8 cellular contexts compared by ENCODE assay signal in genomic region chr6:32127409-32127716, GRCh38. TPM values are rescaled to one million over a fixed set of nuclear protein-coding genes. Genes with fewer than 3 reads are reported as not detected.
A peak's percentile ranks its signal among the peaks of the same experiment; 100 is the strongest.
DNase-seq lines count a peak whose midpoint lies in the region; ATAC-seq, FAIRE-seq and TF ChIP-seq lines count a peak whose summit lies in the region.

No MANE protein-coding gene starts in this region.

- ATAC-seq in K562, result no peak
- ATAC-seq in lung (ENCODE audit: insufficient read depth, low FRiP score), result no peak
- no peak for ATAC-seq in GM19324 (IDR thresholded peaks at IDR 0.05; ENCODE audit: low FRiP score, unreplicated experiment)

- no peak for DNase-seq in activated naive CD4-positive, alpha-beta T cell treated with anti-CD3 and anti-CD28 coated beads for 36 hours
- DNase-seq in activated naive CD4-positive, alpha-beta T cell treated with anti-CD3 and anti-CD28 coated beads, Interleukin-2, amount 50 U/mL, for 16 hours, result no peak
- DNase-seq in K562 (ENCODE audit: extremely low read depth in 1 of 4, low spot score in 3 of 4) (no peak), lung (ENCODE audit: low spot score) (no peak), transverse colon (no peak), A172 (ENCODE audit: low spot score) (no peak), Ammon's horn (ENCODE audit: low spot score) (no peak)

- TF ChIP-seq POLR2A in K562 (conservative IDR thresholded peaks at IDR 0.05), result no peak
- TF ChIP-seq POLR2A in transverse colon (IDR thresholded peaks at IDR 0.05), result no peak

- TF ChIP-seq RAD21 in K562 (CRISPR knock-in tag; conservative IDR thresholded peaks at IDR 0.05 in 1 of 2, IDR thresholded peaks at IDR 0.05 in 1 of 2), result no peak

- H3K9me3 Mint-ChIP-seq in activated naive CD4-positive, alpha-beta T cell treated with anti-CD3 and anti-CD28 coated beads for 36 hours, result no peaks in the 10 kb centered on the region

- intact Hi-C loops in activated naive CD4-positive, alpha-beta T cell treated with anti-CD3 and anti-CD28 coated beads for 36 hours (cut with micrococcal nuclease), result loop anchor here (5.0 kb wide), 1 partner anchor 1445 kb away; no protein-coding TSS in a partner anchor
- intact Hi-C loops in K562 (cut with micrococcal nuclease), result no loop called here
- intact Hi-C loops in transverse colon (cut with DNase I; ENCODE audit: low total_unique reads), result no loop called here

- H2AFZ ChIP-seq in K562 (ENCODE audit: low read depth, low read length), result peak overlapping the region; percentile 94; the same call in 1 of the 2 replicates

- FAIRE-seq in K562 (lab: Jason Lieb, UNC), result no peak

- H3K4me1 ChIP-seq in K562 (replicated peaks in 1 of 2; ENCODE audit: control insufficient read depth in 2 of 2, insufficient read depth in 2 of 2, low read length in 2 of 2) (peaks cover 30 to 32% of the 10 kb centered on the region in 2 experiments), lung (ENCODE audit: control insufficient read depth in 2 of 2, insufficient read depth in 2 of 2, low read length in 2 of 2) (peaks cover 13 to 14% of the 10 kb centered on the region in 2 donors), transverse colon (peaks cover 24 to 31% (median 26%) of the 10 kb centered on the region in 4 donors)

- peak overlapping the region; percentile 90 to 94 for H3K9ac ChIP-seq in K562 (ENCODE audit: insufficient read depth in 1 of 2, low read depth in 2 of 2, low read length in 2 of 2)

- H3K9me1 ChIP-seq in K562 (ENCODE audit: control insufficient read depth, insufficient read depth, low read length), result no peaks in the 10 kb centered on the region

- H3K27ac Mint-ChIP-seq in activated naive CD4-positive, alpha-beta T cell treated with anti-CD3 and anti-CD28 coated beads for 36 hours, result peak overlapping the region; percentile 95

- H3K27me3 ChIP-seq in K562 (ENCODE audit: control insufficient read depth in 2 of 2, insufficient read depth in 2 of 2, low read length in 2 of 2) (no peaks in the 10 kb centered on the region), lung (ENCODE audit: control insufficient read depth, insufficient read depth) (no peaks in the 10 kb centered on the region), transverse colon (no peaks in the 10 kb centered on the region)

- no peaks in the 10 kb centered on the region for H3K27me3 Mint-ChIP-seq in activated naive CD4-positive, alpha-beta T cell treated with anti-CD3 and anti-CD28 coated beads for 36 hours (ENCODE audit: low read depth)

- peaks cover 39% of the 10 kb centered on the region for H3K79me2 ChIP-seq in K562 (ENCODE audit: control insufficient read depth, insufficient read depth, low read length)

- H3K27ac ChIP-seq in K562 (ENCODE audit: extremely low read depth, low read depth, low read length) (peak overlapping the region; percentile 86), lung (ENCODE audit: low read depth in 1 of 2, low read length in 1 of 2) (peak overlapping the region in 1 of 2 donors; percentile 96), transverse colon (peak overlapping the region; percentile 86 to 91 (median 88))

- H3K36me3 Mint-ChIP-seq in activated naive CD4-positive, alpha-beta T cell treated with anti-CD3 and anti-CD28 coated beads for 36 hours (ENCODE audit: low read depth), result peaks cover 9% of the 10 kb centered on the region

- H3K9me3 ChIP-seq in K562 (replicated peaks; ENCODE audit: control insufficient read depth, insufficient read depth, low read depth, low read length) (no peaks in the 10 kb centered on the region), lung (ENCODE audit: control insufficient read depth in 2 of 2, insufficient read depth in 1 of 2, low read length in 1 of 2) (no peaks in the 10 kb centered on the region), transverse colon (no peaks in the 10 kb centered on the region)

- H3K36me3 ChIP-seq in K562 (ENCODE audit: control insufficient read depth, insufficient read depth, low read length) (peaks cover 42% of the 10 kb centered on the region; the same call in 2 of the 3 replicates), lung (ENCODE audit: control insufficient read depth in 2 of 2, insufficient read depth in 2 of 2, low read length in 2 of 2) (peaks cover 0 to 13% of the 10 kb centered on the region in 2 donors), transverse colon (peaks cover 0 to 18% (median 3%) of the 10 kb centered on the region in 4 donors)

- no TSS peak for BruUV-seq in K562 (replicated peaks; lab: Mats Ljungman, UMichigan)

- WGBS in K562 (ENCODE audit: insufficient coverage, low coverage, missing lambda C conversion rate), result 3% methylated on average over 9 of the region's 9 CpGs
- 4 to 10% methylated on average over 9 of the region's 9 CpGs for WGBS in lung, 2 donors
- WGBS in transverse colon (ENCODE audit: low coverage in 1 of 2), 2 donors, result 4 to 8% methylated on average over 4 to 8 of the region's 9 CpGs

- in situ Hi-C loops in K562 (cut with MboI) (no loop called here), transverse colon (cut with MboI; ENCODE audit: low pct_ligation_motif_present in 1 of 4, low pct_unique_long_range_greater_than_20kb in 1 of 4, low sequenced_read_pairs in 3 of 4) (no loop called here)

- POLR2A ChIA-PET in K562 (lab: Yijun Ruan, JAX), result interaction anchor here (0.8 to 3.9 kb wide), 7 partner anchors 9 to 77 kb away, joined by 3 to 20 read pairs (median 7); partner anchors contain the start of gene RNF5

- CTCF ChIA-PET in activated naive CD4-positive, alpha-beta T cell treated with anti-CD3 and anti-CD28 coated beads for 36 hours (lab: Charles Lee), result interaction anchor here (0.6 to 3.7 kb wide), 2 partner anchors 9 to 32 kb away, joined by 4 to 25 read pairs; no protein-coding TSS in a partner anchor
- CTCF ChIA-PET in K562 (lab: Yijun Ruan, JAX; ENCODE audit: low intra/inter-chr PET ratio), result no interaction called here

- no peaks in the 10 kb centered on the region for H4K20me1 ChIP-seq in K562 (replicated peaks; ENCODE audit: control insufficient read depth, insufficient read depth, low read length)

- peak overlapping the region; percentile 99 for H3K4me2 ChIP-seq in K562 (ENCODE audit: insufficient read depth, low read length)

- TF ChIP-seq EP300 in K562 (IDR thresholded peaks at IDR 0.05; ENCODE audit: low read length) (no peak), transverse colon (IDR thresholded peaks at IDR 0.05; ENCODE audit: low read depth) (no peak)

- peaks cover 43% of the 10 kb centered on the region for H3K4me1 Mint-ChIP-seq in activated naive CD4-positive, alpha-beta T cell treated with anti-CD3 and anti-CD28 coated beads for 36 hours (ENCODE audit: low read depth)

- TF ChIP-seq CTCF in K562 (IDR thresholded peaks at IDR 0.05 in 2 of 3, conservative IDR thresholded peaks at IDR 0.05 in 1 of 3; ENCODE audit: insufficient read depth in 2 of 3, low read depth in 1 of 3, low read length in 3 of 3) (no peak), lung (IDR thresholded peaks at IDR 0.05; ENCODE audit: control extremely low read depth, extremely low read depth) (no peak), transverse colon (IDR thresholded peaks at IDR 0.05) (no peak)

- H3K4me3 Mint-ChIP-seq in activated naive CD4-positive, alpha-beta T cell treated with anti-CD3 and anti-CD28 coated beads for 36 hours, result peak overlapping the region; percentile 100

- H3K4me3 ChIP-seq in K562, result peak overlapping the region; percentile 91
- H3K4me3 ChIP-seq in lung, result peak overlapping the region; percentile 98
- H3K4me3 ChIP-seq in transverse colon, result peak overlapping the region; percentile 62 to 82 (median 73)

RNA-seq across cellular contexts. Expression of gene ATF6B, which starts 0.7 kb away (rescaled TPM):
- 10 to 100 TPM; 68.2 to 69.4 TPM for total RNA-seq in activated naive CD4-positive, alpha-beta T cell treated with anti-CD3 and anti-CD28 coated beads for 36 hours
- 189 and 474 TPM in 2 replicates for total RNA-seq in K562 (2011; cell fraction: chromatin; rRNA removed; ENCODE audit: low replicate concordance)
- total RNA-seq in K562 (2011; cell fraction: nucleolus; rRNA removed), result 248 and 265 TPM in 2 replicates
- 205 and 216 TPM in 2 replicates for total RNA-seq in K562 (2011; cell fraction: nucleoplasm; rRNA removed)
- total RNA-seq in K562 (2014; rRNA removed) (22.7 and 25.4 TPM in 2 replicates), K562 (2014; rRNA removed; fragmentation: Illumina TruSeq; extraction: Trizol) (15.6 and 21.5 TPM in 2 replicates), K562 (2015; rRNA removed; fragmentation: Illumina TruSeq; extraction: Trizol) (30.5 and 31.7 TPM in 2 replicates), K562 (2021) (83.6 and 89.7 TPM in 2 replicates), lung (100 to 1,000 TPM in 1 of 2 donors, 10 to 100 TPM in 1; 50.3 to 101 TPM), transverse colon (100 to 1,000 TPM in 2 of 4 donors, 10 to 100 TPM in 2; 59.0 to 139 (median 98.5) TPM)
- polyA plus RNA-seq in K562 (2011; rRNA removed) (46.6 and 83.9 TPM in 2 replicates), K562 (2014; fragmentation: Illumina TruSeq; extraction: Trizol) (128 and 131 TPM in 2 replicates), K562 (2014; fragmentation: Nextera tagmentation; extraction: Ambion mirVana) (10 to 100 TPM; 20.7 to 26.1 TPM), K562 (2014; rRNA removed) (88.0 and 103 TPM in 2 replicates), lung (10 to 100 TPM; 50.1 to 74.5 TPM)
- 74.9 and 91.7 TPM in 2 replicates for polyA plus RNA-seq in K562 (2011; cell fraction: cytosol; rRNA removed)
- polyA plus RNA-seq in K562 (2011; cell fraction: nucleus; rRNA removed), result 198 and 250 TPM in 2 replicates
- 138 and 229 TPM in 2 replicates for polyA plus RNA-seq in K562 (2012)
- polyA minus RNA-seq in K562 (2011; rRNA and poly(A)+ RNA removed), result 22.1 and 23.6 TPM in 2 replicates
- polyA minus RNA-seq in K562 (2011; cell fraction: cytosol; rRNA and poly(A)+ RNA removed), result 34.3 and 45.6 TPM in 2 replicates
- 42.9 and 68.4 TPM in 2 replicates for polyA minus RNA-seq in K562 (2011; cell fraction: nucleus; rRNA and poly(A)+ RNA removed)
- 19.9 and 22.2 TPM in 2 replicates for total RNA-seq in A172 (2014; rRNA removed; shearing (Covaris generic))

RNA-seq across cellular contexts. Expression of gene FKBPL, which starts 2.7 kb away (rescaled TPM):
- 1 to 10 TPM; 6.0 to 6.2 TPM for total RNA-seq in activated naive CD4-positive, alpha-beta T cell treated with anti-CD3 and anti-CD28 coated beads for 36 hours
- 7.3 and 12.0 TPM in 2 replicates for total RNA-seq in K562 (2011; cell fraction: chromatin; rRNA removed; ENCODE audit: low replicate concordance)
- total RNA-seq in K562 (2011; cell fraction: nucleolus; rRNA removed), result 8.4 and 12.0 TPM in 2 replicates
- total RNA-seq in K562 (2011; cell fraction: nucleoplasm; rRNA removed), result 7.9 and 8.3 TPM in 2 replicates
- total RNA-seq in K562 (2014; rRNA removed), result 18.8 and 24.3 TPM in 2 replicates
- 18.7 and 23.5 TPM in 2 replicates for total RNA-seq in K562 (2014; rRNA removed; fragmentation: Illumina TruSeq; extraction: Trizol)
- 23.9 and 26.7 TPM in 2 replicates for total RNA-seq in K562 (2015; rRNA removed; fragmentation: Illumina TruSeq; extraction: Trizol)
- total RNA-seq in K562 (2021), result 21.0 and 22.9 TPM in 2 replicates
- polyA plus RNA-seq in K562 (2011; rRNA removed), result 9.0 and 11.5 TPM in 2 replicates
- 7.7 and 12.2 TPM in 2 replicates for polyA plus RNA-seq in K562 (2011; cell fraction: cytosol; rRNA removed)
- 6.2 and 7.7 TPM in 2 replicates for polyA plus RNA-seq in K562 (2011; cell fraction: nucleus; rRNA removed)
- polyA plus RNA-seq in K562 (2012), result 14.2 and 18.6 TPM in 2 replicates
- 22.2 and 23.3 TPM in 2 replicates for polyA plus RNA-seq in K562 (2014; fragmentation: Illumina TruSeq; extraction: Trizol)
- polyA plus RNA-seq in K562 (2014; fragmentation: Nextera tagmentation; extraction: Ambion mirVana), result 10 to 100 TPM; 18.3 to 31.4 TPM
- 20.1 and 20.6 TPM in 2 replicates for polyA plus RNA-seq in K562 (2014; rRNA removed)
- polyA minus RNA-seq in K562 (2011; rRNA and poly(A)+ RNA removed), result 6.1 and 7.3 TPM in 2 replicates
- polyA minus RNA-seq in K562 (2011; cell fraction: cytosol; rRNA and poly(A)+ RNA removed), result 4.6 and 7.4 TPM in 2 replicates
- polyA minus RNA-seq in K562 (2011; cell fraction: nucleus; rRNA and poly(A)+ RNA removed), result 3.9 and 7.9 TPM in 2 replicates
- 1 to 10 TPM; 2.5 to 4.2 TPM for total RNA-seq in lung
- polyA plus RNA-seq in lung, result 1 to 10 TPM; 5.1 to 7.3 TPM
- total RNA-seq in transverse colon, result 1 to 10 TPM in 2 of 4 donors, not detected in 2; 3.0 to 3.3 TPM
- 4.8 and 8.8 TPM in 2 replicates for total RNA-seq in A172 (2014; rRNA removed; shearing (Covaris generic))

RNA-seq across cellular contexts. Expression of gene TNXB, which starts 18.2 kb away (rescaled TPM):
- total RNA-seq in activated naive CD4-positive, alpha-beta T cell treated with anti-CD3 and anti-CD28 coated beads for 36 hours, result 1 to 10 TPM; 2.9 to 4.8 TPM
- 19.6 and 47.4 TPM in 2 replicates for total RNA-seq in K562 (2011; cell fraction: chromatin; rRNA removed; ENCODE audit: low replicate concordance)
- total RNA-seq in K562 (2011; cell fraction: nucleolus; rRNA removed), result 28.9 and 33.2 TPM in 2 replicates
- 21.4 and 27.9 TPM in 2 replicates for total RNA-seq in K562 (2011; cell fraction: nucleoplasm; rRNA removed)
- 28.1 and 35.0 TPM in 2 replicates for total RNA-seq in K562 (2014; rRNA removed)
- 4.2 and 6.1 TPM in 2 replicates for total RNA-seq in K562 (2014; rRNA removed; fragmentation: Illumina TruSeq; extraction: Trizol)
- total RNA-seq in K562 (2015; rRNA removed; fragmentation: Illumina TruSeq; extraction: Trizol), result 25.0 and 26.2 TPM in 2 replicates
- total RNA-seq in K562 (2021), result 24.2 and 25.8 TPM in 2 replicates
- 11.3 and 13.3 TPM in 2 replicates for polyA plus RNA-seq in K562 (2011; rRNA removed)
- 20.6 and 53.8 TPM in 2 replicates for polyA plus RNA-seq in K562 (2011; cell fraction: cytosol; rRNA removed)
- polyA plus RNA-seq in K562 (2011; cell fraction: nucleus; rRNA removed), result 25.4 and 47.3 TPM in 2 replicates
- 25.6 and 28.6 TPM in 2 replicates for polyA plus RNA-seq in K562 (2012)
- polyA plus RNA-seq in K562 (2014; fragmentation: Illumina TruSeq; extraction: Trizol), result 12.4 and 24.8 TPM in 2 replicates
- under 1 TPM; 0.14 to 0.43 TPM for polyA plus RNA-seq in K562 (2014; fragmentation: Nextera tagmentation; extraction: Ambion mirVana)
- polyA plus RNA-seq in K562 (2014; rRNA removed), result 24.5 and 27.0 TPM in 2 replicates
- polyA minus RNA-seq in K562 (2011; rRNA and poly(A)+ RNA removed), result 3.1 and 6.0 TPM in 2 replicates
- polyA minus RNA-seq in K562 (2011; cell fraction: cytosol; rRNA and poly(A)+ RNA removed), result 15.5 and 15.6 TPM in 2 replicates
- polyA minus RNA-seq in K562 (2011; cell fraction: nucleus; rRNA and poly(A)+ RNA removed), result 16.2 and 17.0 TPM in 2 replicates
- total RNA-seq in lung, result 100 to 1,000 TPM in 1 of 2 donors, 10 to 100 TPM in 1; 56.9 to 117 TPM
- polyA plus RNA-seq in lung, result 10 to 100 TPM; 21.3 to 99.8 TPM
- total RNA-seq in transverse colon, result 100 to 1,000 TPM in 1 of 4 donors, 10 to 100 TPM in 3; 47.7 to 205 (median 66.2) TPM
- total RNA-seq in A172 (2014; rRNA removed; shearing (Covaris generic)), result 45.0 and 45.7 TPM in 2 replicates

RNA-seq across cellular contexts. Expression of gene PRRT1, which starts 24.4 kb away (rescaled TPM):
- 1 to 10 TPM; 1.1 TPM for total RNA-seq in activated naive CD4-positive, alpha-beta T cell treated with anti-CD3 and anti-CD28 coated beads for 36 hours
- total RNA-seq in K562 (2011; cell fraction: chromatin; rRNA removed; ENCODE audit: low replicate concordance), result 2.0 and 3.2 TPM in 2 replicates
- 0.92 and 1.5 TPM in 2 replicates for total RNA-seq in K562 (2011; cell fraction: nucleolus; rRNA removed)
- 3.2 and 6.0 TPM in 2 replicates for total RNA-seq in K562 (2011; cell fraction: nucleoplasm; rRNA removed)
- 0.14 and 0.57 TPM in 2 replicates for total RNA-seq in K562 (2014; rRNA removed)
- 0.16 and 0.29 TPM in 2 replicates for total RNA-seq in K562 (2014; rRNA removed; fragmentation: Illumina TruSeq; extraction: Trizol)
- total RNA-seq in K562 (2015; rRNA removed; fragmentation: Illumina TruSeq; extraction: Trizol), result 0.40 and 0.53 TPM in 2 replicates
- total RNA-seq in K562 (2021), result 1.9 and 3.0 TPM in 2 replicates
- polyA plus RNA-seq in K562 (2011; rRNA removed), result 0.50 and 1.1 TPM in 2 replicates
- 1.3 and 2.0 TPM in 2 replicates for polyA plus RNA-seq in K562 (2011; cell fraction: cytosol; rRNA removed)
- 6.7 and 12.8 TPM in 2 replicates for polyA plus RNA-seq in K562 (2011; cell fraction: nucleus; rRNA removed)
- polyA plus RNA-seq in K562 (2012), result 3.9 and 9.0 TPM in 2 replicates
- polyA plus RNA-seq in K562 (2014; fragmentation: Illumina TruSeq; extraction: Trizol), result 3.3 and 3.5 TPM in 2 replicates
- polyA plus RNA-seq in K562 (2014; fragmentation: Nextera tagmentation; extraction: Ambion mirVana), result under 1 TPM; 0.31 to 0.41 TPM
- polyA plus RNA-seq in K562 (2014; rRNA removed), result 2.1 and 2.8 TPM in 2 replicates
- 0.07 and 0.27 TPM in 2 replicates for polyA minus RNA-seq in K562 (2011; rRNA and poly(A)+ RNA removed)
- polyA minus RNA-seq in K562 (2011; cell fraction: cytosol; rRNA and poly(A)+ RNA removed), result 0.48 TPM in 1 of 2 replicates, not detected in the other
- polyA minus RNA-seq in K562 (2011; cell fraction: nucleus; rRNA and poly(A)+ RNA removed), result 0.44 and 0.54 TPM in 2 replicates
- 1 to 10 TPM in 1 of 2 donors, under 1 TPM in 1; 0.57 to 2.0 TPM for total RNA-seq in lung
- 1 to 10 TPM in 1 of 2 donors, under 1 TPM in 1; 0.53 to 1.4 TPM for polyA plus RNA-seq in lung
- total RNA-seq in transverse colon, result 1 to 10 TPM in 2 of 4 donors, not detected in 2; 2.4 to 2.7 TPM
- total RNA-seq in A172 (2014; rRNA removed; shearing (Covaris generic)), result not detected in 2 replicates

RNA-seq across cellular contexts. Expression of gene PPT2, which starts 26.6 kb away (rescaled TPM):
- total RNA-seq in activated naive CD4-positive, alpha-beta T cell treated with anti-CD3 and anti-CD28 coated beads for 36 hours, result 10 to 100 TPM; 13.2 to 14.8 TPM
- 123 and 281 TPM in 2 replicates for total RNA-seq in K562 (2011; cell fraction: chromatin; rRNA removed; ENCODE audit: low replicate concordance)
- total RNA-seq in K562 (2011; cell fraction: nucleolus; rRNA removed), result 210 and 218 TPM in 2 replicates
- 184 and 227 TPM in 2 replicates for total RNA-seq in K562 (2011; cell fraction: nucleoplasm; rRNA removed)
- 69.9 and 296 TPM in 2 replicates for total RNA-seq in K562 (2014; rRNA removed)
- 42.5 and 43.7 TPM in 2 replicates for total RNA-seq in K562 (2014; rRNA removed; fragmentation: Illumina TruSeq; extraction: Trizol)
- 44.1 and 45.6 TPM in 2 replicates for total RNA-seq in K562 (2015; rRNA removed; fragmentation: Illumina TruSeq; extraction: Trizol)
- 83.2 and 83.4 TPM in 2 replicates for total RNA-seq in K562 (2021)
- polyA plus RNA-seq in K562 (2011; rRNA removed), result 75.8 and 76.6 TPM in 2 replicates
- polyA plus RNA-seq in K562 (2011; cell fraction: cytosol; rRNA removed), result 86.3 and 114 TPM in 2 replicates
- 311 and 473 TPM in 2 replicates for polyA plus RNA-seq in K562 (2011; cell fraction: nucleus; rRNA removed)
- 53.9 and 83.7 TPM in 2 replicates for polyA plus RNA-seq in K562 (2012)
- polyA plus RNA-seq in K562 (2014; fragmentation: Illumina TruSeq; extraction: Trizol), result 92.6 and 98.8 TPM in 2 replicates
- 10 to 100 TPM; 27.4 to 41.6 TPM for polyA plus RNA-seq in K562 (2014; fragmentation: Nextera tagmentation; extraction: Ambion mirVana)
- polyA plus RNA-seq in K562 (2014; rRNA removed), result 86.4 and 95.1 TPM in 2 replicates
- polyA minus RNA-seq in K562 (2011; rRNA and poly(A)+ RNA removed), result 25.0 and 32.8 TPM in 2 replicates
- 31.8 and 46.0 TPM in 2 replicates for polyA minus RNA-seq in K562 (2011; cell fraction: cytosol; rRNA and poly(A)+ RNA removed)
- polyA minus RNA-seq in K562 (2011; cell fraction: nucleus; rRNA and poly(A)+ RNA removed), result 44.2 and 45.1 TPM in 2 replicates
- total RNA-seq in lung, result 100 to 1,000 TPM in 1 of 2 donors, 10 to 100 TPM in 1; 14.9 to 212 TPM
- 1 to 10 TPM; 5.7 to 7.3 TPM for polyA plus RNA-seq in lung
- total RNA-seq in transverse colon, result 10 to 100 TPM; 13.1 to 80.0 (median 28.1) TPM
- total RNA-seq in A172 (2014; rRNA removed; shearing (Covaris generic)), result 4.7 and 7.7 TPM in 2 replicates
